Comparison of ENCODE assay signal across 8 cellular contexts in the genomic region with DNA sequence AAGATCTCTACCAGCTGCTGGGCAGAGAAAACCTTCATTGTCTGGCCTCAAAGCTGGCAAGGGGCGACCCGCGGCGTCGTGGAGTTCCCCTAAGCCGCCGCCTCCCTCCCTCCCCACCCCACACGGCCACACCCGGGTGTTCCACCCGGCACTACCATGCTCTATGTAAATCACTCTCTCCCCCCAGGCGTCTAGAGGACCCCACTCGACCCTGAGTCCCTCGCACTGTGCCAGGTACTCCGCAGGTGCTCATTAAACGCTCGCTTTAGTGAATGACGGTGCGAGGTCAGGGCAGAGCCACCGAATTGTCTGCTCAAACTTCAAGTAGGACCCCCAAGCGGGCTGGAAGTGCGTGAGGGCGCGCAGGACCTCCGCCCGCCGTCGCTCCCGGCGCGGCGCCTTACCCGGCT. TPM values are rescaled to one million over a fixed set of nuclear protein-coding genes. Genes with fewer than 3 reads are reported as not detected.
A peak's percentile ranks its signal among the peaks of the same experiment; 100 is the strongest.
DNase-seq lines count a peak whose midpoint lies in the region; ATAC-seq and TF ChIP-seq lines count a peak whose summit lies in the region.

No MANE protein-coding gene starts in this region.

- peak overlapping the region; percentile 45 for H3K9ac ChIP-seq in SK-N-MC (ENCODE audit: insufficient read length)

- no peaks in the 10 kb centered on the region for H3K9me3 ChIP-seq in SK-N-MC (ENCODE audit: low read depth, low read length)

- no peak for TF ChIP-seq CTCF in astrocyte of the spinal cord (IDR thresholded peaks at IDR 0.05; ENCODE audit: low read depth, low read length)

- H3K4me3 ChIP-seq in SK-N-MC (peak overlapping the region; percentile 82), astrocyte of the spinal cord (ENCODE audit: low read depth, low read length) (peak overlapping the region; percentile 59)

- in situ Hi-C loops in astrocyte of the spinal cord (cut with HindIII; ENCODE audit: low sequenced_read_pairs): no loop called here

- H3K27ac ChIP-seq in SK-N-MC: no peak overlapping the region

- no peaks in the 10 kb centered on the region for H3K36me3 ChIP-seq in SK-N-MC (ENCODE audit: insufficient read depth, low read length)

- peak; percentile 68 for DNase-seq in NCI-H1092 treated with DMSO at 0.1 percent for 48 hours (lab: John Stamatoyannopoulos, UW)
- DNase-seq in NCI-H1092 (lab: John Stamatoyannopoulos, UW): no peak
- no peak for DNase-seq in SK-N-MC (ENCODE audit: low read depth, low spot score)
- DNase-seq in astrocyte of the spinal cord (ENCODE audit: low read depth, low spot score): peak; percentile 12
- DNase-seq in left lobe of liver (ENCODE audit: low spot score): no peak
- peak; percentile 34 to 37 for DNase-seq in stimulated activated CD8-positive, alpha-beta memory T cell treated with anti-CD3 and anti-CD28 coated beads, Interleukin-15, amount 100 ng/mL, for 4 hours (ENCODE audit: low read depth in 2 of 2)
- DNase-seq in MV-4-11 (lab: John Stamatoyannopoulos, UW): no peak

- ATAC-seq in HG03045 (IDR thresholded peaks at IDR 0.05; ENCODE audit: unreplicated experiment): peak; percentile 34
- ATAC-seq in left lobe of liver: peak; percentile 7

RNA-seq across cellular contexts. Expression of a gene that starts 0.6 kb away (rescaled TPM):
- total RNA-seq in left lobe of liver: 17.8 TPM

Comparison
In these comparisons a context has a peak if more than half of its experiments do, and no peak if none do; other contexts are left out.
1. DNase-seq: peak in NCI-H1092 treated with DMSO at 0.1 percent for 48 hours (single experiment), astrocyte of the spinal cord (single experiment) and stimulated activated CD8-positive, alpha-beta memory T cell treated with anti-CD3 and anti-CD28 coated beads, Interleukin-15, amount 100 ng/mL, for 4 hours (2 of 2); none in NCI-H1092 (single experiment), SK-N-MC (single experiment), left lobe of liver (single experiment) and MV-4-11 (single experiment).